Comparison of ENCODE assay signal across 28 cellular contexts in the genomic region with DNA sequence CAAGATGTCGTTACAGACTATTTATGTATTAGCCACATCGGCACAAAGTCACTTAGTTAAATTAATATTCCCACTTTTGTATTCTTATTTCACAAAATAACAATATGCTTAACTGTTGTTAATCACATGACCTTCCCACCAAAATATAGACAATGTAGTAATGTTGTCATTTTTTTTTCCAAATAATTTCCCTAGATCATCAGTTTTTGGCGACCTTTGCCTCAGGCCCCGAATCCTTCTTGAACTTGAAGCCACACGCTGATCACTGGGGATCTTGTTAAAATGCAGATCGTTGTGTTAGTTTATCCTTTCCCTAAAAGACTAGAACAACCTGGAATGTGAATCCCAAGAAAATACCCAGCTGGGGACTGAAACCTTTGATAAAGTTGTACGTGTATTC.
"Had no signal": no experiment of that assay in that cellular context is flagged by ENCODE, and none has a peak within 500 bp of the region (broad histone marks: within the 10 kb centered on the region; RNA-seq: fewer than 3 reads in every experiment).

No MANE protein-coding gene starts in this region.

- H3K27ac ChIP-seq: colonic mucosa, coronary artery, dorsolateral prefrontal cortex, epithelial cell of prostate, esophagus muscularis mucosa, esophagus squamous epithelium, foreskin keratinocyte, gastrocnemius medialis, gastroesophageal sphincter, heart left ventricle, heart right ventricle, hepatocyte had no signal

- H3K4me1 ChIP-seq: colonic mucosa, esophagus muscularis mucosa, esophagus squamous epithelium, foreskin keratinocyte, gastrocnemius medialis, gastroesophageal sphincter, heart left ventricle, heart right ventricle had no signal

- H3K4me3 ChIP-seq: colonic mucosa, coronary artery, dorsolateral prefrontal cortex, esophagus muscularis mucosa, esophagus squamous epithelium, gastrocnemius medialis, gastroesophageal sphincter, heart left ventricle, heart right ventricle, hepatocyte had no signal

- H3K4me2 ChIP-seq: hepatocyte had no signal

- H3K27me3 ChIP-seq: colonic mucosa, dorsolateral prefrontal cortex, esophagus muscularis mucosa, esophagus squamous epithelium, foreskin keratinocyte, gastrocnemius medialis, gastroesophageal sphincter, heart left ventricle, heart right ventricle, hepatocyte had no signal

- H3K9me3 ChIP-seq: colonic mucosa, esophagus muscularis mucosa, esophagus squamous epithelium, gastrocnemius medialis, gastroesophageal sphincter, heart left ventricle, heart right ventricle had no signal

- H2AFZ ChIP-seq: hepatocyte had no signal

- H3K36me3 ChIP-seq: colonic mucosa, esophagus muscularis mucosa, esophagus squamous epithelium, gastrocnemius medialis, gastroesophageal sphincter, heart left ventricle, heart right ventricle had no signal

- H3K79me2 ChIP-seq: hepatocyte had no signal

- ATAC-seq: effector memory CD8-positive, alpha-beta T cell; esophagus mucosa; foreskin keratinocyte; gastrocnemius medialis; gastroesophageal sphincter; heart left ventricle; heart right ventricle had no signal

- DNase-seq: colonic mucosa; cortex of kidney; dermis blood vessel endothelial cell; dorsolateral prefrontal cortex; effector CD4-positive, alpha-beta T cell; effector CD8-positive, alpha-beta T cell; effector memory CD4-positive, alpha-beta T cell; effector memory CD8-positive, alpha-beta T cell; endodermal cell; erythroblast; esophagus squamous epithelium; foreskin fibroblast; foreskin keratinocyte; foreskin melanocyte; gastrocnemius medialis; glutamatergic neuron; head of caudate nucleus; heart left ventricle; heart right ventricle had no signal

- FAIRE-seq: endometrium, endothelial cell of umbilical vein, frontal cortex had no signal
